In the genomic region with DNA sequence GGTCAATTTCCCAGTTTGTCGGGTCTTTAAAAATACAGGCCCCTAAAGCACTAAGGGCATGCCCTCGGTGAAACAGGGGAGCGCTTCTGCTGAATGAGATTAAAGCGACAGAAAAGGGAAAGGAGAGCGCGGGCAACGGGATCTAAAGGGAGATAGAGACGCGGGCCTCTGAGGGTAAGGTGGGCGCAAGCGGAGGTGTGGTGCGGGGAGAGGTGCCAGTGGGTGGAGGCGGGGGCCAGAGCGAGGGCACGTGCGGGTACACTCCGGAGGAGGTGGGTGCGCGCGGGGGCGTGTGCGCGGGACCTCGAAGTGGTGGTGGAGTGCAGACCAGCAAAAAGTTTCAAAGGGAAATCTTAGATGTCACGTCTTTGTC, we compare ENCODE assay signal across 8 cellular contexts. TPM values are rescaled to one million over a fixed set of nuclear protein-coding genes. Genes with fewer than 3 reads are reported as not detected.
DNase-seq lines count a peak whose midpoint lies in the region; ATAC-seq and TF ChIP-seq lines count a peak whose summit lies in the region.

No MANE protein-coding gene starts in this region.

- peak overlapping the region; percentile 49 for H3K4me2 ChIP-seq in neural cell (ENCODE audit: low read length)

- peak; percentile 9 for ATAC-seq in GM19468 (IDR thresholded peaks at IDR 0.05; ENCODE audit: extremely low read depth, unreplicated experiment)
- peak; percentile 28 for ATAC-seq in HG03571 (IDR thresholded peaks at IDR 0.05; ENCODE audit: unreplicated experiment)
- peak; percentile 31 for ATAC-seq in activated CD8-positive, alpha-beta memory T cell treated with anti-CD3 and anti-CD28 coated beads, Interleukin-2, amount 10 ng/mL, durations not matched to agents 7 days and 5 days

- H3K9me3 Mint-ChIP-seq in activated CD8-positive, alpha-beta memory T cell treated with anti-CD3 and anti-CD28 coated beads, Interleukin-2, amount 10 ng/mL, durations not matched to agents 7 days and 5 days (ENCODE audit: low read depth): no peaks in the 10 kb centered on the region

- peak overlapping the region; percentile 99 for H3K27ac ChIP-seq in neural cell (ENCODE audit: low read length)
- peak overlapping the region; percentile 90 for H3K27ac ChIP-seq in vagina

- H3K27me3 Mint-ChIP-seq in activated CD8-positive, alpha-beta memory T cell treated with anti-CD3 and anti-CD28 coated beads, Interleukin-2, amount 10 ng/mL, durations not matched to agents 7 days and 5 days: no peaks in the 10 kb centered on the region

- H4K20me1 ChIP-seq in neural cell (ENCODE audit: insufficient read depth): no peaks in the 10 kb centered on the region

- peak overlapping the region; percentile 99 for H3K4me3 Mint-ChIP-seq in activated CD8-positive, alpha-beta memory T cell treated with anti-CD3 and anti-CD28 coated beads, Interleukin-2, amount 10 ng/mL, durations not matched to agents 7 days and 5 days

- H3K9ac ChIP-seq in neural cell (ENCODE audit: low read length): peak overlapping the region; percentile 99

- TF ChIP-seq CTCF in neural cell (IDR thresholded peaks at IDR 0.05; ENCODE audit: poor library complexity, severe bottlenecking) (no peak), vagina (IDR thresholded peaks at IDR 0.05) (no peak)

- CTCF ChIA-PET in activated CD8-positive, alpha-beta memory T cell treated with anti-CD3 and anti-CD28 coated beads, Interleukin-2, amount 10 ng/mL, durations not matched to agents 7 days and 5 days (lab: Charles Lee): interaction anchor here (1.0 to 2.4 kb wide), 3 partner anchors 325 to 328 kb away, joined by 4 to 17 read pairs (median 4); a partner anchor contains a TSS

- H3K79me2 ChIP-seq in neural cell (replicated peaks; ENCODE audit: insufficient read depth, low read length): peaks cover 40% of the 10 kb centered on the region

- H3K4me1 Mint-ChIP-seq in activated CD8-positive, alpha-beta memory T cell treated with anti-CD3 and anti-CD28 coated beads, Interleukin-2, amount 10 ng/mL, durations not matched to agents 7 days and 5 days: peaks cover 30% of the 10 kb centered on the region

- no peaks in the 10 kb centered on the region for H3F3A ChIP-seq in neural cell (ENCODE audit: insufficient read depth, low read length, poor library complexity, severe bottlenecking)

- no peak for TF ChIP-seq EP300 in neural cell (conservative IDR thresholded peaks at IDR 0.05; ENCODE audit: poor library complexity, severe bottlenecking)

- peaks cover 31% of the 10 kb centered on the region for H3K4me1 ChIP-seq in vagina

- no peak for TF ChIP-seq POLR2A in erythroblast (IDR thresholded peaks at IDR 0.05; ENCODE audit: low read length)
- no peak for TF ChIP-seq POLR2A in vagina (IDR thresholded peaks at IDR 0.05)

- H3K36me3 Mint-ChIP-seq in activated CD8-positive, alpha-beta memory T cell treated with anti-CD3 and anti-CD28 coated beads, Interleukin-2, amount 10 ng/mL, durations not matched to agents 7 days and 5 days: peaks cover 8% of the 10 kb centered on the region

- H3K36me3 ChIP-seq in neural cell (ENCODE audit: insufficient read depth, low read length): no peaks in the 10 kb centered on the region
- H3K36me3 ChIP-seq in vagina: no peaks in the 10 kb centered on the region

- H3K27ac Mint-ChIP-seq in activated CD8-positive, alpha-beta memory T cell treated with anti-CD3 and anti-CD28 coated beads, Interleukin-2, amount 10 ng/mL, durations not matched to agents 7 days and 5 days: peak overlapping the region; percentile 82

- H2AFZ ChIP-seq in neural cell (ENCODE audit: low read depth, low read length): peak overlapping the region; percentile 56

- H3K9me3 ChIP-seq in neural cell (ENCODE audit: low read length) (no peaks in the 10 kb centered on the region), vagina (no peaks in the 10 kb centered on the region)

- no peak for TF ChIP-seq RAD21 in neural cell (conservative IDR thresholded peaks at IDR 0.05)

- DNase-seq in Ammon's horn (ENCODE audit: low spot score): peak; percentile 22
- peak; percentile 59 for DNase-seq in activated CD8-positive, alpha-beta memory T cell treated with anti-CD3 and anti-CD28 coated beads, Interleukin-2, amount 10 ng/mL, durations not matched to agents 7 days and 5 days
- DNase-seq in erythroblast (lab: John Stamatoyannopoulos, UW): peak; percentile 66 to 69
- no peak for DNase-seq in vagina (ENCODE audit: extremely low spot score in 2 of 2)
- DNase-seq in NCI-H1105 treated with DMSO at 0.1 percent for 48 hours (lab: John Stamatoyannopoulos, UW): no peak

- intact Hi-C loops in vagina (cut with DNase I): loop anchor here (5.0 kb wide), 1 partner anchor 326 kb away; a partner anchor contains a TSS

- H3K27me3 ChIP-seq in neural cell (ENCODE audit: insufficient read depth, low read depth, low read length) (no peaks in the 10 kb centered on the region), vagina (no peaks in the 10 kb centered on the region)

- peak overlapping the region; percentile 92 for H3K4me3 ChIP-seq in neural cell (ENCODE audit: low read length)
- H3K4me3 ChIP-seq in vagina: peak overlapping the region; percentile 68 to 82

- H3K9me2 ChIP-seq in neural cell (ENCODE audit: insufficient read depth, low read length): no peaks in the 10 kb centered on the region

TF ChIP-seq in neural cell, 6 proteins besides CTCF, POLR2A, EP300 and RAD21:
- TF ChIP-seq EZH2 (IDR thresholded peaks at IDR 0.05; ENCODE audit: borderline replicate concordance, insufficient read depth, low read length, poor library complexity, severe bottlenecking) (no peak), TAF1 (IDR thresholded peaks at IDR 0.05; ENCODE audit: low read depth) (no peak), POLR2AphosphoS5 (IDR thresholded peaks at IDR 0.05) (no peak), MXI1 (conservative IDR thresholded peaks at IDR 0.05; ENCODE audit: poor library complexity, severe bottlenecking) (no peak)

RNA-seq across cellular contexts. Expression of a gene that starts 0.8 kb away (rescaled TPM):
- 10 to 100 TPM; 24.6 to 25.1 TPM for total RNA-seq in activated CD8-positive, alpha-beta memory T cell treated with anti-CD3 and anti-CD28 coated beads, Interleukin-2, amount 10 ng/mL, durations not matched to agents 7 days and 5 days
- 27.1 TPM in 2 replicates for polyA plus RNA-seq in neural cell
- polyA minus RNA-seq in neural cell: 132 and 160 TPM in 2 replicates
- total RNA-seq in vagina: 31.9 TPM

Comparison
In these comparisons a context has a peak if more than half of its experiments do, and no peak if none do; other contexts are left out.
1. DNase-seq: peak in Ammon's horn (single experiment), activated CD8-positive, alpha-beta memory T cell treated with anti-CD3 and anti-CD28 coated beads, Interleukin-2, amount 10 ng/mL, durations not matched to agents 7 days and 5 days (single experiment) and erythroblast (2 of 2); none in vagina (0 of 2) and NCI-H1105 treated with DMSO at 0.1 percent for 48 hours (single experiment).
2. Peak in every context shown above with its lines, with median percentiles within 50 percentile points of each other: ATAC-seq.